Comparison of ENCODE assay signal across 1 cellular context in the genomic region with DNA sequence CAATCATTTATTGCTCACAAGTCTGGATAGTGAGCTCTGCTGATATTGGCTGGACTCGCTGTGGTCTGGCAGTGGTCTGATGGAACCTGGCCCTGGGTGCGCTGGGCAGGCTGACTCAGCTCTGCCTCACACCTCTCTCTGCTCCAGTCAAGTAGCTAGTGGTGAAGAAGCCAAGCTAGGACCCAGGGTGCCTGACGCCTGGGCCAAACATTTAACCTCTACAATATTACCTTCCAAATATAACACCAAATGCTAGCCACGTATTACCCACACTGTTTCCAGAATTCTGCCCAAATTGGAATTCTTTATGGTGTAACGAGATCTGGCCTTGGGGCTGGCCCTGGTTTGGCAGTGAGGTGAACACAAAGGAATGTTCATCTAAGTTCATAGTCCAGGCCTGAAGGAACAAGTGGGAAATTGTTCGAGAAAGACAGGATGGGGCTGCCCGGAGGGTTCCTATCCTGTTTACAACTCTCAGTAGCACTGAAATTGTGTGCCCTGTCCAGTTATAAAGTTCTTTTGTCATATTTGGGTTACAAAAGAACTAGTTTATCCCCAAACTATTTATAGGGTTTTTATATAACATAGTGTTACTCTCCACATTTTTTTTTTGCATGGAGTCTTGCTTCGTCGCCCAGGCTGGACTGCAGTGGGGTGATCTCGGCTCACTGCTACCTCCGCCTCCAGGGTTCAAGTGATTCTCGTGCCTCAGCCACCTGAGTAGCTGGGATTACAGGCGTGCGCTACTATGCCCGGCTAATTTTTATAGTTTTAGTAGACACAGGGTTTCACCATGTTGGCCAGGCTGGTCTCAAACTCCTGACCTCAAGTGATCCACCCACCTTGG.
TF ChIP-seq lines count a peak whose summit lies in the region.

No MANE protein-coding gene starts in this region.

TF ChIP-seq in endothelial cell of umbilical vein, 7 proteins besides CTCF, POLR2A, EP300 and RAD21 (continued from another document):
- TF ChIP-seq FOS (IDR thresholded peaks at IDR 0.05; ENCODE audit: borderline replicate concordance, insufficient read depth, low read length) (no peak), POLR2AphosphoS5 (IDR thresholded peaks at IDR 0.05; ENCODE audit: insufficient read depth, low read depth, low read length) (no peak), JUN (IDR thresholded peaks at IDR 0.05; ENCODE audit: borderline replicate concordance, insufficient read depth, insufficient read length, low read depth) (no peak)
